Comparison of ENCODE assay signal across 27 cellular contexts in the genomic region with DNA sequence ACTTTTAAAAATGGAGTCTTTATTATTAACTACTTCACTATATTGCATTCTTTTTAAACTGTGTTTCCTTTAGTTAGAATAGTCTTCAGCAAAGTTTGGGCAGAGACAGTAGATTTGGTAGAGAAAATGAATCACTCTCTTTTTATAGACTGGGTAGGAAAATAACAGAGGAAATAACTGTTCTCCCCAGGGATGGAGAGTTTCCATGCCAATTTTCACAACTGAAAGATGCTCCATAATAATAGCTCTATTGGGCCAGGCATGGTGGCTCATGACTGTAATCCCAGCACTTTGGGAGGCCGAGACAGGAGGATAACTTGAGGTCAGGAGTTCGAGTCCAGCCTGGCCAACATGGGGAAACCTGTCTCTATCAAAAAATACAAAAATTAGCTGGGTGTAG. TPM values are rescaled to one million over a fixed set of nuclear protein-coding genes. Genes with fewer than 3 reads are reported as not detected.
DNase-seq lines count a peak whose midpoint lies in the region; ATAC-seq and TF ChIP-seq lines count a peak whose summit lies in the region.
"Had no signal": no experiment of that assay in that cellular context is flagged by ENCODE, and none has a peak within 500 bp of the region (broad histone marks: within the 10 kb centered on the region; RNA-seq: fewer than 3 reads in every experiment).

No MANE protein-coding gene starts in this region.

- no peak overlapping the region for H3K4me3 ChIP-seq in fibroblast of mammary gland (ENCODE audit: control insufficient read depth, low read depth, low read length)
- H3K4me3 ChIP-seq in foreskin fibroblast (ENCODE audit: low read depth in 1 of 2, low read length in 2 of 2) = no peak overlapping the region
- H3K4me3 ChIP-seq: A549, esophagus muscularis mucosa, hepatocyte, MG63, mucosa of descending colon, transverse colon had no signal

- peaks cover 11% of the 10 kb centered on the region for H3K4me1 Mint-ChIP-seq in osteocyte (ENCODE audit: unreplicated experiment)
- H3K4me1 Mint-ChIP-seq: activated naive CD4-positive, alpha-beta T cell treated with anti-CD3 and anti-CD28 coated beads, Interleukin-2, amount 50 U/mL, for 24 hours; CD14-positive monocyte; immature natural killer cell had no signal

- TF ChIP-seq CTCF in fibroblast of mammary gland (conservative IDR thresholded peaks at IDR 0.05; ENCODE audit: control insufficient read depth, insufficient read depth, low read depth, low read length) (no peak), osteocyte (IDR thresholded peaks at IDR 0.05) (no peak), foreskin fibroblast (IDR thresholded peaks at IDR 0.05; ENCODE audit: low read depth, low read length) (no peak)

- H3K27me3 Mint-ChIP-seq in osteocyte (ENCODE audit: unreplicated experiment) = peaks cover 2% of the 10 kb centered on the region
- H3K27me3 Mint-ChIP-seq: activated naive CD4-positive, alpha-beta T cell treated with anti-CD3 and anti-CD28 coated beads, Interleukin-2, amount 50 U/mL, for 24 hours; effector memory CD8-positive, alpha-beta T cell; progenitor cell of endocrine pancreas had no signal

- H3K27ac Mint-ChIP-seq in osteocyte (ENCODE audit: unreplicated experiment) = peak overlapping the region; percentile 13
- H3K27ac Mint-ChIP-seq: activated naive CD4-positive, alpha-beta T cell treated with anti-CD3 and anti-CD28 coated beads, Interleukin-2, amount 50 U/mL, for 24 hours; CD14-positive monocyte; effector memory CD8-positive, alpha-beta T cell; immature natural killer cell; progenitor cell of endocrine pancreas had no signal

- H3K9me3 Mint-ChIP-seq in osteocyte (ENCODE audit: unreplicated experiment) = no peaks in the 10 kb centered on the region
- H3K9me3 Mint-ChIP-seq: activated naive CD4-positive, alpha-beta T cell treated with anti-CD3 and anti-CD28 coated beads, Interleukin-2, amount 50 U/mL, for 24 hours; CD14-positive monocyte; effector memory CD8-positive, alpha-beta T cell; immature natural killer cell; neural crest cell had no signal

- ATAC-seq in GM18858 (IDR thresholded peaks at IDR 0.05; ENCODE audit: unreplicated experiment) = no peak
- ATAC-seq: A549; effector memory CD8-positive, alpha-beta T cell; mucosa of descending colon had no signal

- DNase-seq in AG08395 (ENCODE audit: low spot score) (peak; percentile 30), LHCN-M2 (ENCODE audit: low read depth) (peak; percentile 71), fibroblast of mammary gland (ENCODE audit: low read depth) (peak; percentile 75), osteocyte (ENCODE audit: extremely low spot score, unreplicated experiment) (no peak), GM19238 (ENCODE audit: insufficient read length, low spot score) (no peak), foreskin fibroblast (no peak), kidney glomerular epithelial cell (lab: John Stamatoyannopoulos, UW) (no peak)
- DNase-seq: activated CD4-positive, alpha-beta T cell treated with anti-CD3 and anti-CD28 coated beads, Interleukin-2, amount 50 U/mL, for 1 hour; effector memory CD8-positive, alpha-beta T cell; EL; immature natural killer cell; MG63; mucosa of descending colon; NCI-H1417; NCI-H524; SK-N-SH; small intestine; stimulated activated naive CD4-positive, alpha-beta T cell treated with Interleukin-2 at 50 U/mL for 16 hours; transverse colon had no signal

- no peak overlapping the region for H3K4me3 Mint-ChIP-seq in osteocyte (ENCODE audit: unreplicated experiment)
- H3K4me3 Mint-ChIP-seq: activated naive CD4-positive, alpha-beta T cell treated with anti-CD3 and anti-CD28 coated beads, Interleukin-2, amount 50 U/mL, for 24 hours; CD14-positive monocyte; effector memory CD8-positive, alpha-beta T cell; immature natural killer cell; neural crest cell had no signal

- no peaks in the 10 kb centered on the region for H3K36me3 Mint-ChIP-seq in osteocyte (ENCODE audit: unreplicated experiment)
- H3K36me3 Mint-ChIP-seq: activated naive CD4-positive, alpha-beta T cell treated with anti-CD3 and anti-CD28 coated beads, Interleukin-2, amount 50 U/mL, for 24 hours had no signal

RNA-seq across cellular contexts. Expression of gene HSD17B13, which starts 13.1 kb away (rescaled TPM):
- total RNA-seq in LHCN-M2 (2014; rRNA removed) = not detected in 2 replicates
- not detected for polyA plus RNA-seq in LHCN-M2 (2012)
- total RNA-seq in osteocyte = 0.16 TPM in 1 of 2 replicates, not detected in the other
- total RNA-seq: neural crest cell had no signal

Comparison
In these comparisons a context has a peak if more than half of its experiments do, and no peak if none do; other contexts are left out.
1. DNase-seq: peak in AG08395 (single experiment), LHCN-M2 (single experiment) and fibroblast of mammary gland (single experiment); none in osteocyte (single experiment), GM19238 (single experiment), foreskin fibroblast (0 of 2) and kidney glomerular epithelial cell (single experiment).